Comparison of ENCODE assay signal across 14 cellular contexts in the genomic region with DNA sequence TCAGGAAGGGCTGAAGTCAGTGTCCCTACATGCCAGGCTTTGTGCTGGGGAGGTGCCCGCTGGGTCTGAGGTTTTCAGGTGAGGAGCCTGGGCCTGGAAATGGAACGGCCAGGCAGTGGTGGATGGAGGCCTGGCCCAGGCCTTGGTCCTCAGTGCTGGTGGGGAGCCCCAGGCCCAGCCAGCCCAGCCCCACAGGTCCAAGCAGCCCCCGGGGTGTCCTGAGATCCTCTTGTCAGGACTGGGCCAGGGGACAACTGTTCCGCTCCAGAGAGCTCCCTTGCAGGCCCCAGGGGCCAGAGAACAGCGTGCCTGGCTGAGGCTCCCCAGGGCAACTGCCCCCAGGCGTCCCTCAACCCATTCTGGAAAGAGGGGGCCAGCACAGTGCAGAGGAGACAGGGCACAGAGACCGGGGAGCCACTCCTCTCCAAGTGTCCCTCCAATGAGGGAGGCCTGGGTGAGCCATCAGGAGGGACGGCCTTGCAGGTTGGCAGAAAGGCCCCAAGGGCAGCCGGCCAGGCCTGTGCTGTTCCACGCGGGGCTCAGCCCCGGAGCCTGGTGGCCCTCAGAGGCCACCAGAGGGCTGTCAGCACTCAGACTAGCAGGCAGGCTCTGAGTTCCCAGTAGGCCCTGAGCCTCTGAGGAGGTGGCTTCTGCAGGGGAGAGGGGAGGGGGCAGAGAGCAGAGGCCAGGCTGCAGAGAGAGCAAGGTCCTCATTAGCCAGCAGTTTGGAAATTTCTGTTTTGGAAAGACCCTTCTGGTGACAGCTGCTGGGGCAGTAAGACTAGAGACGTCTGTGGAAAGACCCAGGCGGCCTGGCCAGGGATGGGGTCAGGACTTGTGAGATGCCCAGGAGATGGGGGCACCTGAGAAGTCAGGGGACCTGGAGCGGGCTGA. TPM values are rescaled to one million over a fixed set of nuclear protein-coding genes. Genes with fewer than 3 reads are reported as not detected.
DNase-seq lines count a peak whose midpoint lies in the region; ATAC-seq and TF ChIP-seq lines count a peak whose summit lies in the region.
"Had no signal": no experiment of that assay in that cellular context is flagged by ENCODE, and none has a peak within 500 bp of the region (broad histone marks: within the 10 kb centered on the region; RNA-seq: fewer than 3 reads in every experiment).

No MANE protein-coding gene starts in this region.

- no peaks in the 10 kb centered on the region for H3K36me3 Mint-ChIP-seq in nephron progenitor cell (ENCODE audit: low read depth)
- no peaks in the 10 kb centered on the region for H3K36me3 Mint-ChIP-seq in endothelial cell (ENCODE audit: low read depth, unreplicated experiment)

- intact Hi-C loops in Panc1 (cut with micrococcal nuclease; ENCODE audit: unreplicated experiment) (no loop called here), heart right ventricle (cut with DNase I) (no loop called here), PC-3 (cut with micrococcal nuclease) (no loop called here)

- POLR2A ChIA-PET in Panc1 (lab: Charles Lee): no interaction called here
- POLR2A ChIA-PET in PC-3 (lab: Charles Lee; ENCODE audit: unreplicated experiment): no interaction called here

- in situ Hi-C loops in Panc1 (cut with HindIII; ENCODE audit: low pct_unique_long_range_greater_than_20kb, low sequenced_read_pairs): no loop called here

- no peak overlapping the region for H3K4me3 ChIP-seq in Panc1 (ENCODE audit: low read depth in 2 of 2, low read length in 2 of 2)
- no peak overlapping the region for H3K4me3 ChIP-seq in heart right ventricle
- H3K4me3 ChIP-seq in PC-3 (ENCODE audit: low read length): no peak overlapping the region

- peak; percentile 10 for TF ChIP-seq CTCF in GM10266 (IDR thresholded peaks at IDR 0.05; ENCODE audit: control insufficient read depth, insufficient read depth, low read depth, missing control alignments)
- no peak; the same call in 1 of the 2 replicates for TF ChIP-seq CTCF in Panc1 (IDR thresholded peaks at IDR 0.05)
- TF ChIP-seq CTCF in heart right ventricle (IDR thresholded peaks at IDR 0.05): peak in 2 of 9 donors; percentile 5 to 15
- no peak for TF ChIP-seq CTCF in nephron progenitor cell (IDR thresholded peaks at IDR 0.05)
- no peak for TF ChIP-seq CTCF in PC-3 (conservative IDR thresholded peaks at IDR 0.05; ENCODE audit: low read depth, low read length)
- TF ChIP-seq CTCF in endothelial cell (IDR thresholded peaks at IDR 0.05; ENCODE audit: unreplicated experiment): no peak

- H3K27ac ChIP-seq in Panc1 (ENCODE audit: low read length) (no peak overlapping the region), heart right ventricle (peak overlapping the region in 1 of 10 donors; percentile 9), PC-3 (ENCODE audit: low read length) (no peak overlapping the region)

- H3K27me3 ChIP-seq in Panc1 (ENCODE audit: control insufficient read depth, insufficient read depth, low read length) (no peaks in the 10 kb centered on the region), heart right ventricle (peaks cover 0 to 7% (median 3%) of the 10 kb centered on the region in 7 donors), PC-3 (ENCODE audit: low read length) (no peaks in the 10 kb centered on the region; the same call in 1 of the 2 replicates)

- BruUV-seq in Panc1 (replicated peaks; lab: Mats Ljungman, UMichigan) (no TSS peak), PC-3 (replicated peaks; lab: Mats Ljungman, UMichigan) (no TSS peak)

- H3F3A ChIP-seq in PC-3 (ENCODE audit: low read length, unreplicated experiment): no peaks in the 10 kb centered on the region

- no peaks in the 10 kb centered on the region for H3K9me3 ChIP-seq in Panc1 (ENCODE audit: control insufficient read depth, insufficient read depth, low read depth, low read length)
- H3K9me3 ChIP-seq in heart right ventricle: peaks cover 0 to 11% (median 0%) of the 10 kb centered on the region in 11 donors
- no peaks in the 10 kb centered on the region for H3K9me3 ChIP-seq in PC-3 (ENCODE audit: low read length)

- peaks cover 16% of the 10 kb centered on the region for H3K4me1 Mint-ChIP-seq in nephron progenitor cell
- no peaks in the 10 kb centered on the region for H3K4me1 Mint-ChIP-seq in endothelial cell (ENCODE audit: unreplicated experiment)

- H3K4me1 ChIP-seq in Panc1 (ENCODE audit: control insufficient read depth, insufficient read depth, low read length) (no peaks in the 10 kb centered on the region), heart right ventricle (peaks cover 0 to 20% (median 14%) of the 10 kb centered on the region in 9 donors), PC-3 (ENCODE audit: insufficient read depth, low read length) (peaks cover 5% of the 10 kb centered on the region)

- CTCF ChIA-PET in Panc1 (lab: Charles Lee) (no interaction called here), PC-3 (lab: Charles Lee) (no interaction called here)

- H3K4me3 Mint-ChIP-seq in nephron progenitor cell: no peak overlapping the region
- H3K4me3 Mint-ChIP-seq in endothelial cell (ENCODE audit: unreplicated experiment): no peak overlapping the region

- H3K27ac Mint-ChIP-seq in nephron progenitor cell (no peak overlapping the region), endothelial cell (ENCODE audit: unreplicated experiment) (no peak overlapping the region)

- DNase-seq in GM10266 (ENCODE audit: extremely low spot score) (no peak), Panc1 (ENCODE audit: low read depth, low spot score) (no peak), heart right ventricle (peak in 1 of 2 donors; percentile 54), nephron progenitor cell (peak; percentile 7), PC-3 (no peak), endothelial cell (ENCODE audit: low spot score) (no peak), dermis blood vessel endothelial cell (no peak)
- DNase-seq: activated effector memory CD4-positive, alpha-beta T cell treated with anti-CD3 and anti-CD28 coated beads, Interleukin-2, amount 50 U/mL, for 16 hours; DMS79 treated with DMSO at 0.1 percent for 48 hours; mammary epithelial cell; NCI-H187; NCI-H526 treated with DMSO at 0.1 percent for 48 hours; stimulated activated CD4-positive, alpha-beta T cell treated with anti-CD3 and anti-CD28 coated beads, Interleukin-4, amount 100 ng/mL, for 24 hours had no signal

- H3K9ac ChIP-seq in PC-3 (ENCODE audit: low read length): no peak overlapping the region

- H3K9me3 Mint-ChIP-seq in nephron progenitor cell: peaks cover 8% of the 10 kb centered on the region
- H3K9me3 Mint-ChIP-seq in endothelial cell (ENCODE audit: unreplicated experiment): no peaks in the 10 kb centered on the region

- WGBS in heart right ventricle, 2 donors: 66 to 79% methylated on average over 15 of the region's 15 CpGs

- H3K79me2 ChIP-seq in PC-3 (ENCODE audit: low read length): no peaks in the 10 kb centered on the region

- no peak overlapping the region for H3K4me2 ChIP-seq in PC-3 (ENCODE audit: low read length)

- H3K36me3 ChIP-seq in Panc1 (ENCODE audit: control insufficient read depth, insufficient read depth, low read length) (no peaks in the 10 kb centered on the region), heart right ventricle (no peaks in the 10 kb centered on the region), PC-3 (ENCODE audit: low read depth, low read length) (no peaks in the 10 kb centered on the region)

- H3K27me3 Mint-ChIP-seq in nephron progenitor cell (ENCODE audit: low read depth, poor library complexity) (peaks cover 20% of the 10 kb centered on the region), endothelial cell (ENCODE audit: unreplicated experiment) (peaks cover 3% of the 10 kb centered on the region)

- no peak overlapping the region for H2AFZ ChIP-seq in PC-3 (ENCODE audit: low read length)

- peak; percentile 47; the same call in 1 of the 2 replicates for ATAC-seq in Panc1
- peak; percentile 15 to 75 (median 57) for ATAC-seq in heart right ventricle
- no peak for ATAC-seq in PC-3
- ATAC-seq in HG02763 (IDR thresholded peaks at IDR 0.05; ENCODE audit: unreplicated experiment): no peak

- no peaks in the 10 kb centered on the region for H3K9me2 ChIP-seq in PC-3 (replicated peaks; ENCODE audit: low read length)

- no peaks in the 10 kb centered on the region for H4K20me1 ChIP-seq in PC-3 (ENCODE audit: low read length)

RNA-seq across cellular contexts. Expression of gene SNED1, which starts 29.4 kb away (rescaled TPM):
- total RNA-seq in Panc1 (2021; ENCODE audit: unreplicated experiment) (11.0 TPM), heart right ventricle (10 to 100 TPM in 1 of 10 donors, 1 to 10 TPM in 9; 3.9 to 12.7 (median 6.3) TPM), PC-3 (2014; rRNA removed) (0.40 and 0.66 TPM in 2 replicates), endothelial cell (ENCODE audit: unreplicated experiment) (2.3 TPM), dermis blood vessel endothelial cell (23.4 and 25.2 TPM in 2 replicates)
- 17.9 TPM for polyA plus RNA-seq in Panc1 (2012; ENCODE audit: insufficient read length)
- 1 to 10 TPM; 4.2 to 6.9 TPM for polyA plus RNA-seq in heart right ventricle

Comparison
In these comparisons a context has a peak if more than half of its experiments do, and no peak if none do; other contexts are left out.
1. ATAC-seq: peak in Panc1 (single experiment) and heart right ventricle (8 of 8); none in PC-3 (single experiment) and HG02763 (single experiment).